ENCODE assay signal across 8 cellular contexts in the genomic region with DNA sequence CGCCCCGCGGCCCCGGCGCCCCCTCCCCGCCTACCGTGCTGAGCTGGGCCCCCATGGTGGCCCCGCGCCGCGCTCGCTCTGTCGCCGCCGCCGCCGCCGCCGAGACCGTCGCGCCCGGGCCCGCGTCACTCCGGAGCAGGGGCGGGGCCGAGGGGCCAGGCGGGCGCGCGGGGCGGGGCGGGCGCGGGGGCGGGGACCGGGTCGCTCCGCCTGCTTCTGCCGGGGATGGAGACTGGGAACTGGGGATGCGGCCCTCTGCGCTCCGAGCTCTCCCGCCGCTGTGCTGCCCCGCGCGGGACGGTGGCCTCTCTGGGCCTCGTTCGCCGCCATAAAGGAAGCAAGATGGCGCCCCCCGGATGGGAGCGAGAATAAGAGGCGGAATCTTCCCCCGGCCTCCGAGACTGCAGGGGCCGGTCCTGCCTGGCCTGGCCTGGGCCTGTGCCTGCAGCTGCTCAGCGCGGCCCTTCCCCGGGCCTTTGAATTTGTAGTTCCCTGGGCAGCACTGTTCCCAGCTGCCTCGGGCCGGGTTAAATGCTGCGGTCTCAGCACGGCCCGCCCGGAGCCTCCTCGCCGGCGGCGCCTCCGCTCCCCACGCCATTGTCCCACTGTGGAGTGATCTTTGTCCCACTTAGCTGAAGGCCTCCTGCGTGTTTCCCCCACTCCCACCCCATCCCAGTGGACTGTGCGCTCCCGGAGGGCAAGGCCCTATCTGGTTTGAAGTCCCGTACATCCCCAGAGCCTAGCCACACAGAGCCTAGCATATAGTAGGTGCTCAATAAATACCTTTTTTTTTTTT. TPM values are rescaled to one million over a fixed set of nuclear protein-coding genes. Genes with fewer than 3 reads are reported as not detected.
A peak's percentile ranks its signal among the peaks of the same experiment; 100 is the strongest.
DNase-seq lines count a peak whose midpoint lies in the region; ATAC-seq and TF ChIP-seq lines count a peak whose summit lies in the region.

Gene CYB5R3 (minus strand): TSS at position 132 of the 796 bp plus-strand sequence. CDS start 77 bp downstream, at position 55.

- peaks cover 20% of the 10 kb centered on the region for H3K4me1 Mint-ChIP-seq in activated CD4-positive, alpha-beta memory T cell treated with anti-CD3 and anti-CD28 coated beads for 36 hours (ENCODE audit: low read depth)

- H3K9me3 Mint-ChIP-seq in activated CD4-positive, alpha-beta memory T cell treated with anti-CD3 and anti-CD28 coated beads for 36 hours, result no peaks in the 10 kb centered on the region

- H3K4me3 Mint-ChIP-seq in activated CD4-positive, alpha-beta memory T cell treated with anti-CD3 and anti-CD28 coated beads for 36 hours, result peak within 1 kb of the TSS; percentile 89

- peaks cover 42% of the 10 kb centered on the region in 2 donors for H3K4me1 ChIP-seq in duodenal mucosa (ENCODE audit: control insufficient read depth in 1 of 2, insufficient read depth in 2 of 2, low read length in 2 of 2)

- peak within 1 kb of the TSS; percentile 83 to 95 for H3K9ac ChIP-seq in duodenal mucosa (ENCODE audit: low read depth in 1 of 2, low read length in 2 of 2)

- peak; percentile 67 for ATAC-seq in GM18868 (IDR thresholded peaks at IDR 0.05; ENCODE audit: unreplicated experiment)
- peak; percentile 64 for ATAC-seq in HG03159 (IDR thresholded peaks at IDR 0.05; ENCODE audit: unreplicated experiment)

- no peaks in the 10 kb centered on the region for H3K27me3 ChIP-seq in duodenal mucosa (ENCODE audit: control insufficient read depth in 1 of 2, insufficient read depth in 2 of 2, low read length in 2 of 2)

- CTCF ChIA-PET in AG04449 (lab: Yijun Ruan, JAX), result interaction anchor here (0.6 to 2.2 kb wide), 9 partner anchors 8 to 171 kb away, joined by 3 to 8 read pairs (median 3); no protein-coding TSS in a partner anchor
- CTCF ChIA-PET in activated CD4-positive, alpha-beta memory T cell treated with anti-CD3 and anti-CD28 coated beads for 36 hours (lab: Charles Lee), result interaction anchor here (1.1 kb wide), 1 partner anchor 29 kb away, joined by 5 read pairs; no protein-coding TSS in a partner anchor

- H3K9me3 ChIP-seq in duodenal mucosa (ENCODE audit: control insufficient read depth in 1 of 2, low read length in 2 of 2), result no peaks in the 10 kb centered on the region

- intact Hi-C loops in activated CD4-positive, alpha-beta memory T cell treated with anti-CD3 and anti-CD28 coated beads for 36 hours (cut with micrococcal nuclease), result loop anchor here (2.0 kb wide), 1 partner anchor 35 kb away; the partner anchor contains the start of gene POLDIP3
- intact Hi-C loops in lower leg skin (cut with DNase I; ENCODE audit: low total_unique reads), result no loop called here

- H3K27ac ChIP-seq in duodenal mucosa (ENCODE audit: low read depth, low read length), result peak within 1 kb of the TSS; percentile 94

- TF ChIP-seq POLR2A in lower leg skin (IDR thresholded peaks at IDR 0.05), result no peak

- H3K36me3 ChIP-seq in duodenal mucosa (ENCODE audit: control insufficient read depth in 1 of 2, insufficient read depth in 2 of 2, low read length in 2 of 2), result no peaks in the 10 kb centered on the region

- no peaks in the 10 kb centered on the region for H3K36me3 Mint-ChIP-seq in activated CD4-positive, alpha-beta memory T cell treated with anti-CD3 and anti-CD28 coated beads for 36 hours

- DNase-seq in AG04449 (ENCODE audit: low read depth, low spot score) (no peak), NCI-H69 (lab: John Stamatoyannopoulos, UW) (peak; percentile 93), lower leg skin (ENCODE audit: low spot score in 2 of 2) (peak; percentile 79 to 96)
- peak; percentile 88 for DNase-seq in activated CD4-positive, alpha-beta memory T cell treated with anti-CD3 and anti-CD28 coated beads for 36 hours
- DNase-seq in stimulated activated CD4-positive, alpha-beta T cell treated with anti-CD3 and anti-CD28 coated beads, Interleukin-4, amount 100 ng/mL, for 4 hours, result peak; percentile 64 to 84

- H3K4me3 ChIP-seq in AG04449 (ENCODE audit: low read depth, low read length) (peak within 1 kb of the TSS; percentile 91), duodenal mucosa (ENCODE audit: low read depth in 1 of 2, low read length in 2 of 2) (peak within 1 kb of the TSS; percentile 84 to 98), lower leg skin (ENCODE audit: low read depth, poor library complexity, severe bottlenecking) (peak within 1 kb of the TSS; percentile 95)

- WGBS in lower leg skin, 2 donors, result 11 to 34% methylated on average over 15 to 32 of the region's 79 CpGs

- H3K27me3 Mint-ChIP-seq in activated CD4-positive, alpha-beta memory T cell treated with anti-CD3 and anti-CD28 coated beads for 36 hours, result no peaks in the 10 kb centered on the region

- POLR2A ChIA-PET in AG04449 (lab: Yijun Ruan, JAX), result interaction anchor here (0.7 to 2.1 kb wide), 8 partner anchors 13 to 170 kb away, joined by 3 to 15 read pairs (median 3); partner anchors contain the start of gene POLDIP3
- POLR2A ChIA-PET in activated CD4-positive, alpha-beta memory T cell treated with anti-CD3 and anti-CD28 coated beads for 36 hours (lab: Charles Lee), result interaction anchor here (0.6 to 5.7 kb wide), 4 partner anchors 11 to 207 kb away, joined by 4 to 45 read pairs (median 5); partner anchors contain the start of genes ARFGAP3 and POLDIP3

- peak within 1 kb of the TSS; percentile 78 for H3K27ac Mint-ChIP-seq in activated CD4-positive, alpha-beta memory T cell treated with anti-CD3 and anti-CD28 coated beads for 36 hours

- TF ChIP-seq CTCF in AG04449 (IDR thresholded peaks at IDR 0.05; ENCODE audit: insufficient read depth, low read length, missing control alignments) (peak; percentile 17), lower leg skin (IDR thresholded peaks at IDR 0.05) (no peak)

RNA-seq across cellular contexts. Expression of gene CYB5R3, which starts in this region (rescaled TPM):
- 10 to 100 TPM; 73.7 to 77.6 TPM for total RNA-seq in activated CD4-positive, alpha-beta memory T cell treated with anti-CD3 and anti-CD28 coated beads for 36 hours
- total RNA-seq in lower leg skin, result 100 to 1,000 TPM; 122 to 182 (median 152) TPM
